In genomic region chr5:135373747-135374515, GRCh38 we compare ENCODE assay signal across 12 cellular contexts. TPM values are rescaled to one million over a fixed set of nuclear protein-coding genes. Genes with fewer than 3 reads are reported as not detected.
A peak's percentile ranks its signal among the peaks of the same experiment; 100 is the strongest.
DNase-seq lines count a peak whose midpoint lies in the region; ATAC-seq and TF ChIP-seq lines count a peak whose summit lies in the region.
"Had no signal": no experiment of that assay in that cellular context is flagged by ENCODE, and none has a peak within 500 bp of the region (broad histone marks: within the 10 kb centered on the region; RNA-seq: fewer than 3 reads in every experiment).

No MANE protein-coding gene starts in this region.

- H3K9ac ChIP-seq in BLaER1, result peak overlapping the region; percentile 62; the same call in 1 of the 2 replicates

- no peak overlapping the region for H2AFZ ChIP-seq in hepatocyte

- H3K27ac ChIP-seq in BLaER1, result peak overlapping the region; percentile 79
- peak overlapping the region; percentile 40 for H3K27ac ChIP-seq in hepatocyte

- no peak for ATAC-seq in activated T-helper 17 cell treated with anti-CD3 and anti-CD28 coated beads, Interleukin-2, amount 50 U/mL, for 72 hours (replicated peaks)
- no peak for ATAC-seq in GM21423 (IDR thresholded peaks at IDR 0.05; ENCODE audit: unreplicated experiment)
- no peak for ATAC-seq in GM21390 (IDR thresholded peaks at IDR 0.05; ENCODE audit: unreplicated experiment)
- ATAC-seq: activated T-cell treated with anti-CD3 and anti-CD28 coated beads, Interleukin-2, amount 50 U/mL, for 72 hours had no signal

- H3K4me1 ChIP-seq in BLaER1 (peaks cover 73% of the 10 kb centered on the region), hepatocyte (ENCODE audit: insufficient read depth) (peaks cover 72% of the 10 kb centered on the region)

- peaks cover 93% of the 10 kb centered on the region for H3K36me3 ChIP-seq in BLaER1
- peaks cover under 1% of the 10 kb centered on the region for H3K36me3 ChIP-seq in hepatocyte (replicated peaks; ENCODE audit: insufficient read depth, low read depth)

- H3K9me3 ChIP-seq in BLaER1, result no peaks in the 10 kb centered on the region
- no peaks in the 10 kb centered on the region for H3K9me3 ChIP-seq in hepatocyte (ENCODE audit: low read depth)

- H4K20me1 ChIP-seq in BLaER1, result peaks cover 96% of the 10 kb centered on the region
- H4K20me1 ChIP-seq in hepatocyte (ENCODE audit: insufficient read depth, poor library complexity, severe bottlenecking), result peaks cover 68% of the 10 kb centered on the region

- no peaks in the 10 kb centered on the region for H3K9me3 Mint-ChIP-seq in activated T-helper 17 cell treated with anti-CD3 and anti-CD28 coated beads, Interleukin-2, amount 50 U/mL, for 72 hours
- H3K9me3 Mint-ChIP-seq: activated T-cell treated with anti-CD3 and anti-CD28 coated beads, Interleukin-2, amount 50 U/mL, for 72 hours; brain had no signal

- DNase-seq in EL (peak; percentile 34), hepatocyte (ENCODE audit: low spot score) (no peak), NOMO-1 (lab: John Stamatoyannopoulos, UW; ENCODE audit: unreplicated experiment in 2 of 2) (no peak)
- DNase-seq in central memory CD4-positive, alpha-beta T cell, result no peak
- DNase-seq: activated T-cell treated with anti-CD3 and anti-CD28 coated beads, Interleukin-2, amount 50 U/mL, for 72 hours; NCI-H1048; SHP77 had no signal

- WGBS in hepatocyte (ENCODE audit: low lambda C conversion rate, missing lambda C conversion rate), result 53% methylated on average over 7 of the region's 7 CpGs

- TF ChIP-seq CTCF in hepatocyte (IDR thresholded peaks at IDR 0.05; ENCODE audit: poor library complexity), result no peak

- H3K4me3 ChIP-seq in BLaER1 (no peak overlapping the region), hepatocyte (no peak overlapping the region)

- H3K27me3 Mint-ChIP-seq in activated T-helper 17 cell treated with anti-CD3 and anti-CD28 coated beads, Interleukin-2, amount 50 U/mL, for 72 hours, result no peaks in the 10 kb centered on the region
- H3K27me3 Mint-ChIP-seq: brain had no signal

- peaks cover 43% of the 10 kb centered on the region for H3K4me1 Mint-ChIP-seq in activated T-helper 17 cell treated with anti-CD3 and anti-CD28 coated beads, Interleukin-2, amount 50 U/mL, for 72 hours

- peak overlapping the region; percentile 78 for H3K27ac Mint-ChIP-seq in activated T-helper 17 cell treated with anti-CD3 and anti-CD28 coated beads, Interleukin-2, amount 50 U/mL, for 72 hours
- H3K27ac Mint-ChIP-seq: activated T-cell treated with anti-CD3 and anti-CD28 coated beads, Interleukin-2, amount 50 U/mL, for 72 hours had no signal

- H3K36me3 Mint-ChIP-seq in activated T-helper 17 cell treated with anti-CD3 and anti-CD28 coated beads, Interleukin-2, amount 50 U/mL, for 72 hours (ENCODE audit: low read depth), result peaks cover 82% of the 10 kb centered on the region

- H3K9me2 ChIP-seq in hepatocyte (replicated peaks; ENCODE audit: insufficient read depth), result no peaks in the 10 kb centered on the region

- H3K4me2 ChIP-seq in BLaER1 (peak overlapping the region; percentile 91), hepatocyte (peak overlapping the region; percentile 13)

- no peaks in the 10 kb centered on the region for H3K27me3 ChIP-seq in BLaER1
- no peaks in the 10 kb centered on the region for H3K27me3 ChIP-seq in hepatocyte

- no peak overlapping the region for H3K4me3 Mint-ChIP-seq in activated T-helper 17 cell treated with anti-CD3 and anti-CD28 coated beads, Interleukin-2, amount 50 U/mL, for 72 hours
- H3K4me3 Mint-ChIP-seq: activated T-cell treated with anti-CD3 and anti-CD28 coated beads, Interleukin-2, amount 50 U/mL, for 72 hours had no signal

- peaks cover 95% of the 10 kb centered on the region for H3K79me2 ChIP-seq in hepatocyte

RNA-seq across cellular contexts. Expression of gene MACROH2A1, which starts 25.1 kb away (rescaled TPM):
- 100 to 1,000 TPM in 1 of 2 donors, 10 to 100 TPM in 1; 84.8 to 173 TPM for total RNA-seq in activated T-helper 17 cell treated with anti-CD3 and anti-CD28 coated beads, Interleukin-2, amount 50 U/mL, for 72 hours
- total RNA-seq in hepatocyte, result 304 and 311 TPM in 2 replicates
- polyA plus RNA-seq in hepatocyte, result 180 and 198 TPM in 2 replicates
